Comparison of ENCODE assay signal across 9 cellular contexts in genomic region chr9:111036946-111037743, GRCh38. TPM values are rescaled to one million over a fixed set of nuclear protein-coding genes. Genes with fewer than 3 reads are reported as not detected.
A peak's percentile ranks its signal among the peaks of the same experiment; 100 is the strongest.
DNase-seq lines count a peak whose midpoint lies in the region; ATAC-seq and TF ChIP-seq lines count a peak whose summit lies in the region.
"Had no signal": no experiment of that assay in that cellular context is flagged by ENCODE, and none has a peak within 500 bp of the region (broad histone marks: within the 10 kb centered on the region; RNA-seq: fewer than 3 reads in every experiment).

No MANE protein-coding gene starts in this region.

- CTCF ChIA-PET in BJ (lab: Yijun Ruan, JAX), result interaction anchor here (0.9 to 2.3 kb wide), 11 partner anchors 14 to 396 kb away, joined by 3 to 12 read pairs (median 4); no protein-coding TSS in a partner anchor
- CTCF ChIA-PET in CD4-positive, alpha-beta T cell (lab: Charles Lee), result no interaction called here

- H4K20me1 ChIP-seq in MM.1S (ENCODE audit: insufficient read depth, low read length), result no peaks in the 10 kb centered on the region
- no peaks in the 10 kb centered on the region for H4K20me1 ChIP-seq in Karpas-422 (ENCODE audit: insufficient read depth, low read depth, low read length)

- H3K9ac ChIP-seq in MM.1S (ENCODE audit: low read length) (no peak overlapping the region; the same call in 1 of the 2 replicates), endocrine pancreas (ENCODE audit: control insufficient read depth, insufficient read depth, low read length) (peak overlapping the region; percentile 7), mucosa of stomach (ENCODE audit: low read length) (peak overlapping the region; percentile 78), Karpas-422 (ENCODE audit: low read length) (no peak overlapping the region)

- H3K9me3 ChIP-seq in MM.1S (replicated peaks; ENCODE audit: insufficient read depth, low read length), result no peaks in the 10 kb centered on the region
- H3K9me3 ChIP-seq in endocrine pancreas (ENCODE audit: control insufficient read depth, low read length), result no peaks in the 10 kb centered on the region
- H3K9me3 ChIP-seq in mucosa of stomach (ENCODE audit: control insufficient read depth, low read length), result no peaks in the 10 kb centered on the region
- no peaks in the 10 kb centered on the region for H3K9me3 ChIP-seq in Karpas-422 (ENCODE audit: low read length)
- H3K9me3 ChIP-seq in CD4-positive, alpha-beta T cell (ENCODE audit: control insufficient read depth, low read length), result no peaks in the 10 kb centered on the region

- no peak for ATAC-seq in CD4-positive, alpha-beta T cell (ENCODE audit: poor library complexity)
- no peak for ATAC-seq in HG02852 (IDR thresholded peaks at IDR 0.05; ENCODE audit: unreplicated experiment)

- H3K4me3 Mint-ChIP-seq in CD4-positive, alpha-beta T cell, result no peak overlapping the region
- H3K4me3 Mint-ChIP-seq: central memory CD8-positive, alpha-beta T cell had no signal

- H3K9me2 ChIP-seq in MM.1S (replicated peaks; ENCODE audit: insufficient read depth, low read length), result no peaks in the 10 kb centered on the region
- H3K9me2 ChIP-seq in Karpas-422 (replicated peaks; ENCODE audit: insufficient read depth, low read length), result no peaks in the 10 kb centered on the region

- H2AFZ ChIP-seq in MM.1S (ENCODE audit: low read length) (peak overlapping the region; percentile 48; the same call in 1 of the 2 replicates), Karpas-422 (ENCODE audit: low read length) (no peak overlapping the region)

- H3K79me2 ChIP-seq in MM.1S (ENCODE audit: low read length) (no peaks in the 10 kb centered on the region), Karpas-422 (ENCODE audit: low read length) (no peaks in the 10 kb centered on the region)

- intact Hi-C loops in CD4-positive, alpha-beta T cell (cut with DNase I, micrococcal nuclease), result no loop called here

- H3K4me1 ChIP-seq in MM.1S (ENCODE audit: low read length) (no peaks in the 10 kb centered on the region), endocrine pancreas (ENCODE audit: control insufficient read depth, insufficient read depth, low read length) (peaks cover 3% of the 10 kb centered on the region), mucosa of stomach (ENCODE audit: control insufficient read depth, insufficient read depth, low read length) (peaks cover 15% of the 10 kb centered on the region), Karpas-422 (ENCODE audit: low read length) (no peaks in the 10 kb centered on the region)

- H3K36me3 ChIP-seq in BJ (ENCODE audit: control insufficient read depth, insufficient read depth, low read length), result no peaks in the 10 kb centered on the region
- H3K36me3 ChIP-seq in MM.1S (replicated peaks; ENCODE audit: insufficient read depth, low read length), result no peaks in the 10 kb centered on the region
- H3K36me3 ChIP-seq in endocrine pancreas (ENCODE audit: control insufficient read depth, insufficient read depth, low read length), result no peaks in the 10 kb centered on the region
- H3K36me3 ChIP-seq in mucosa of stomach (ENCODE audit: control insufficient read depth, insufficient read depth, low read length), result no peaks in the 10 kb centered on the region
- H3K36me3 ChIP-seq in Karpas-422 (ENCODE audit: insufficient read depth, low read length), result no peaks in the 10 kb centered on the region

- H3K27me3 ChIP-seq in BJ (ENCODE audit: control insufficient read depth, insufficient read depth, low read length) (no peaks in the 10 kb centered on the region), MM.1S (replicated peaks; ENCODE audit: insufficient read depth, low read length) (no peaks in the 10 kb centered on the region), endocrine pancreas (ENCODE audit: control insufficient read depth, insufficient read depth, low read length) (no peaks in the 10 kb centered on the region), mucosa of stomach (ENCODE audit: control insufficient read depth, insufficient read depth, low read length) (no peaks in the 10 kb centered on the region), Karpas-422 (ENCODE audit: low read length) (no peaks in the 10 kb centered on the region)
- H3K27me3 ChIP-seq in CD4-positive, alpha-beta T cell (ENCODE audit: control insufficient read depth, insufficient read depth, low read length), result peaks cover 34% of the 10 kb centered on the region

- H3K27ac ChIP-seq in MM.1S (ENCODE audit: low read length), result no peak overlapping the region
- no peak overlapping the region for H3K27ac ChIP-seq in Karpas-422 (ENCODE audit: low read length)
- H3K27ac ChIP-seq in CD4-positive, alpha-beta T cell (ENCODE audit: low read depth, low read length), result no peak overlapping the region

- H3K4me3 ChIP-seq in BJ (ENCODE audit: low read depth, low read length) (peak overlapping the region; percentile 95), MM.1S (ENCODE audit: low read length) (peak overlapping the region; percentile 45), endocrine pancreas (ENCODE audit: control insufficient read depth, insufficient read depth, low read length) (peak overlapping the region; percentile 86), mucosa of stomach (ENCODE audit: low read length) (peak overlapping the region; percentile 65), Karpas-422 (ENCODE audit: low read length) (no peak overlapping the region)

- H3F3A ChIP-seq in MM.1S (ENCODE audit: insufficient read depth, low read length), result no peaks in the 10 kb centered on the region

- peaks cover 67% of the 10 kb centered on the region for H3K27me3 Mint-ChIP-seq in CD4-positive, alpha-beta T cell

- peaks cover 12% of the 10 kb centered on the region for H3K4me1 Mint-ChIP-seq in CD4-positive, alpha-beta T cell (ENCODE audit: low read depth)

- no peaks in the 10 kb centered on the region for H3K9me3 Mint-ChIP-seq in CD4-positive, alpha-beta T cell
- H3K9me3 Mint-ChIP-seq: central memory CD8-positive, alpha-beta T cell had no signal

- DNase-seq in BJ (ENCODE audit: low read depth) (no peak), MM.1S (no peak), Karpas-422 (no peak), OCI-M2 (lab: John Stamatoyannopoulos, UW; ENCODE audit: unreplicated experiment) (no peak)
- no peak for DNase-seq in CD4-positive, alpha-beta T cell

- POLR2A ChIA-PET in BJ (lab: Charles Lee), result interaction anchor here (1.1 kb wide), 2 partner anchors 104 to 387 kb away, joined by 4 read pairs; no protein-coding TSS in a partner anchor
- POLR2A ChIA-PET in CD4-positive, alpha-beta T cell (lab: Charles Lee), result no interaction called here

- TF ChIP-seq CTCF in BJ (IDR thresholded peaks at IDR 0.05; ENCODE audit: insufficient read depth, low read depth, low read length), result no peak
- no peak for TF ChIP-seq CTCF in MM.1S (IDR thresholded peaks at IDR 0.05; ENCODE audit: low read length)
- TF ChIP-seq CTCF in CD4-positive, alpha-beta T cell (IDR thresholded peaks at IDR 0.05), result no peak

- no peaks in the 10 kb centered on the region for H3K36me3 Mint-ChIP-seq in CD4-positive, alpha-beta T cell (ENCODE audit: low read depth)

- no peak overlapping the region for H3K27ac Mint-ChIP-seq in CD4-positive, alpha-beta T cell

- H3K4me2 ChIP-seq in MM.1S (ENCODE audit: low read depth, low read length) (peak overlapping the region; percentile 68; the same call in 1 of the 2 replicates), Karpas-422 (ENCODE audit: low read depth, low read length, poor library complexity, severe bottlenecking) (no peak overlapping the region)

RNA-seq across cellular contexts. Expression of gene LPAR1, which starts 1.1 kb away (rescaled TPM):
- 211 and 224 TPM in 2 replicates for polyA plus RNA-seq in BJ (2011; rRNA removed)
- 376 and 552 TPM in 2 replicates for polyA minus RNA-seq in BJ (2011; rRNA and poly(A)+ RNA removed)
- total RNA-seq in Karpas-422 (2014; rRNA removed; shearing (Covaris generic); ENCODE audit: low replicate concordance), result not detected in 2 replicates
- not detected for total RNA-seq in CD4-positive, alpha-beta T cell

Comparison
In these comparisons a context has a peak if more than half of its experiments do, and no peak if none do; other contexts are left out.
1. H3K9ac ChIP-seq: peak in endocrine pancreas (single experiment) and mucosa of stomach (single experiment); none in MM.1S (single experiment) and Karpas-422 (single experiment).